Comparison of ENCODE assay signal across 14 cellular contexts in genomic region chr22:28397324-28397723, GRCh38.
"Had no signal": no experiment of that assay in that cellular context is flagged by ENCODE, and none has a peak within 500 bp of the region (broad histone marks: within the 10 kb centered on the region; RNA-seq: fewer than 3 reads in every experiment).

No MANE protein-coding gene starts in this region.

- H3K9ac ChIP-seq: parathyroid adenoma had no signal

- ATAC-seq: activated CD4-positive, CD25-positive, alpha-beta regulatory T cell treated with anti-CD3 and anti-CD28 coated beads, Interleukin-2, amount 50 U/mL, for 24 hours; activated naive CD8-positive, alpha-beta T cell treated with anti-CD3 and anti-CD28 coated beads, Interleukin-2, amount 50 U/mL, for 24 hours; stimulated activated naive B cell treated with anti-CD40 and anti-IgM and Interleukin-4, amounts not matched to agents 10 μg/mL and 1 μg/mL and 100 μg/mL, for 72 hours had no signal

- H3K4me3 Mint-ChIP-seq: activated naive CD4-positive, alpha-beta T cell treated with anti-CD3 and anti-CD28 coated beads, Interleukin-2, amount 10 ng/mL, durations not matched to agents 7 days and 5 days; activated naive CD8-positive, alpha-beta T cell treated with anti-CD3 and anti-CD28 coated beads, Interleukin-2, amount 50 U/mL, for 24 hours; stimulated activated naive B cell treated with anti-CD40 and anti-IgM and Interleukin-4, amounts not matched to agents 10 μg/mL and 1 μg/mL and 100 μg/mL, for 72 hours had no signal

- DNase-seq: activated naive CD4-positive, alpha-beta T cell treated with anti-CD3 and anti-CD28 coated beads, Interleukin-2, amount 10 ng/mL, durations not matched to agents 7 days and 5 days; activated naive CD8-positive, alpha-beta T cell treated with anti-CD3 and anti-CD28 coated beads, Interleukin-2, amount 50 U/mL, for 24 hours; activated T-cell treated with anti-CD3 and anti-CD28 coated beads, Interleukin-2, amount 50 U/mL, for 1 hour; cerebellar nuclear complex; cortex of kidney; erythroblast; head of caudate nucleus; kidney; stimulated activated naive B cell treated with anti-CD40 and anti-IgM and Interleukin-4, amounts not matched to agents 10 μg/mL and 1 μg/mL and 100 μg/mL, for 72 hours; thyroid gland had no signal

- H3K9me3 Mint-ChIP-seq: activated naive CD8-positive, alpha-beta T cell treated with anti-CD3 and anti-CD28 coated beads, Interleukin-2, amount 50 U/mL, for 24 hours; stimulated activated naive B cell treated with anti-CD40 and anti-IgM and Interleukin-4, amounts not matched to agents 10 μg/mL and 1 μg/mL and 100 μg/mL, for 72 hours had no signal

- H3K9me3 ChIP-seq: ascending aorta, breast epithelium, thyroid gland had no signal

- H3K27ac Mint-ChIP-seq: activated naive CD8-positive, alpha-beta T cell treated with anti-CD3 and anti-CD28 coated beads, Interleukin-2, amount 50 U/mL, for 24 hours; stimulated activated naive B cell treated with anti-CD40 and anti-IgM and Interleukin-4, amounts not matched to agents 10 μg/mL and 1 μg/mL and 100 μg/mL, for 72 hours had no signal

- H3K4me3 ChIP-seq: ascending aorta, breast epithelium, thyroid gland had no signal

- H3K4me1 ChIP-seq: ascending aorta, breast epithelium, parathyroid adenoma had no signal

- H3K36me3 Mint-ChIP-seq: stimulated activated naive B cell treated with anti-CD40 and anti-IgM and Interleukin-4, amounts not matched to agents 10 μg/mL and 1 μg/mL and 100 μg/mL, for 72 hours had no signal

- H3K27me3 ChIP-seq: ascending aorta, breast epithelium, thyroid gland had no signal

- H3K36me3 ChIP-seq: ascending aorta, breast epithelium, thyroid gland had no signal

- H2AFZ ChIP-seq: parathyroid adenoma had no signal

- H3K4me1 Mint-ChIP-seq: stimulated activated naive B cell treated with anti-CD40 and anti-IgM and Interleukin-4, amounts not matched to agents 10 μg/mL and 1 μg/mL and 100 μg/mL, for 72 hours had no signal

- H3K27ac ChIP-seq: ascending aorta, breast epithelium, parathyroid adenoma, thyroid gland had no signal
